In the genomic region with DNA sequence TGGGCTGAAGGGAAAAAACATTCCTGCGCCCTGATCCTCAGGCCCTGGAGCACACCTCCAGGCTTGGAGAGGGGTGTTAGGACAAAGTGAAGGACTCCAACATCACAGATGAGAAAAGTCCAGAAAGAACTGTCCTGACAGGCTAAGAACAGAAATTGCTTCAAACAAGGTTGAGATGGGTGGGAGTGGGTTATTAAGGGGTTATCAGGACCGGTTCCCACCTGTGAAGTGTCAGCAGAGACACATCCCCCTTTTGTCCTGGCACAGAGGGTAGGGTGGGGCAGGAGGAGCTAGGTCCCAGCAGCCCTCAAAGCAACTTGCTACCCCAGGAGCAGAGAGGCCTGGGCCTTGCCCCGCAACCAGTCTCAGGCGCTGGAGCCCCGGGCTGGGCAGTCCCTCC, we compare ENCODE assay signal across 16 cellular contexts. TPM values are rescaled to one million over a fixed set of nuclear protein-coding genes. Genes with fewer than 3 reads are reported as not detected.
DNase-seq lines count a peak whose midpoint lies in the region; ATAC-seq and TF ChIP-seq lines count a peak whose summit lies in the region.
"Had no signal": no experiment of that assay in that cellular context is flagged by ENCODE, and none has a peak within 500 bp of the region (broad histone marks: within the 10 kb centered on the region; RNA-seq: fewer than 3 reads in every experiment).

No MANE protein-coding gene starts in this region.

- H3K27me3 ChIP-seq in neural progenitor cell (no peaks in the 10 kb centered on the region), suprapubic skin (no peaks in the 10 kb centered on the region)
- H3K27me3 ChIP-seq: BLaER1 had no signal

- no peaks in the 10 kb centered on the region for H3K36me3 ChIP-seq in neural progenitor cell
- no peaks in the 10 kb centered on the region for H3K36me3 ChIP-seq in suprapubic skin
- H3K36me3 ChIP-seq: BLaER1 had no signal

- 56% methylated on average over 4 of the region's 5 CpGs for WGBS in suprapubic skin

- H2AFZ ChIP-seq in neural progenitor cell (replicated peaks), result no peak overlapping the region
- H2AFZ ChIP-seq: GM23248 had no signal

- H3K27ac Mint-ChIP-seq in neural progenitor cell, result peak overlapping the region; percentile 94
- H3K27ac Mint-ChIP-seq: CD4-positive, CD25-positive, alpha-beta regulatory T cell had no signal

- no peaks in the 10 kb centered on the region for H3K9me3 ChIP-seq in neural progenitor cell (ENCODE audit: low read depth)
- no peaks in the 10 kb centered on the region for H3K9me3 ChIP-seq in suprapubic skin
- H3K9me3 ChIP-seq: BLaER1 had no signal

- peaks cover 5% of the 10 kb centered on the region for H3K4me1 ChIP-seq in neural progenitor cell
- no peaks in the 10 kb centered on the region for H3K4me1 ChIP-seq in suprapubic skin

- H3K4me1 Mint-ChIP-seq in neural progenitor cell, result peaks cover 30% of the 10 kb centered on the region

- no peaks in the 10 kb centered on the region for H3K36me3 Mint-ChIP-seq in neural progenitor cell
- H3K36me3 Mint-ChIP-seq: CD4-positive, CD25-positive, alpha-beta regulatory T cell; IgD-negative memory B cell had no signal

- in situ Hi-C loops in KBM-7 (cut with MboI; ENCODE audit: low pct_unique_long_range_greater_than_20kb, low sequenced_read_pairs), result no loop called here

- H3K79me2 ChIP-seq in neural progenitor cell (ENCODE audit: low read depth), result no peaks in the 10 kb centered on the region

- TF ChIP-seq EP300 in suprapubic skin (IDR thresholded peaks at IDR 0.05), result no peak

- no peak for TF ChIP-seq POLR2A in suprapubic skin (IDR thresholded peaks at IDR 0.05)

- H4K20me1 ChIP-seq in neural progenitor cell (ENCODE audit: low read depth), result no peaks in the 10 kb centered on the region
- H4K20me1 ChIP-seq: BLaER1 had no signal

- ATAC-seq in GM19467 (IDR thresholded peaks at IDR 0.05; ENCODE audit: unreplicated experiment), result no peak

- no peak overlapping the region for H3K9ac ChIP-seq in neural progenitor cell
- H3K9ac ChIP-seq: BLaER1, GM23248 had no signal

- no peaks in the 10 kb centered on the region for H3K9me3 Mint-ChIP-seq in neural progenitor cell
- H3K9me3 Mint-ChIP-seq: CD4-positive, CD25-positive, alpha-beta regulatory T cell had no signal

- TF ChIP-seq CTCF in LNCaP clone FGC (IDR thresholded peaks at IDR 0.05; ENCODE audit: control insufficient read depth, extremely low read depth, insufficient read depth) (no peak), VCaP (conservative IDR thresholded peaks at IDR 0.05) (no peak), neural progenitor cell (IDR thresholded peaks at IDR 0.05) (no peak), suprapubic skin (IDR thresholded peaks at IDR 0.05) (no peak)

- no peak overlapping the region for H3K4me3 Mint-ChIP-seq in neural progenitor cell
- H3K4me3 Mint-ChIP-seq: CD4-positive, CD25-positive, alpha-beta regulatory T cell; IgD-negative memory B cell had no signal

- peak overlapping the region; percentile 79 for H3K4me3 ChIP-seq in LNCaP clone FGC (ENCODE audit: low read depth, low read length)
- H3K4me3 ChIP-seq in neural progenitor cell, result no peak overlapping the region
- no peak overlapping the region for H3K4me3 ChIP-seq in suprapubic skin
- H3K4me3 ChIP-seq: BLaER1, GM23248 had no signal

- no peaks in the 10 kb centered on the region for H3F3A ChIP-seq in neural progenitor cell (ENCODE audit: low read depth)

- DNase-seq in LNCaP clone FGC (ENCODE audit: low read depth) (no peak), neural progenitor cell (ENCODE audit: low spot score) (no peak), suprapubic skin (ENCODE audit: low spot score in 2 of 2) (no peak), KBM-7 (no peak)
- DNase-seq in activated CD4-positive, alpha-beta T cell treated with anti-CD3 and anti-CD28 coated beads for 48 hours, result no peak
- no peak for DNase-seq in stimulated activated CD4-positive, alpha-beta T cell treated with anti-CD3 and anti-CD28 coated beads, Interleukin-2, amount 100 ng/mL, for 24 hours
- DNase-seq: AML-193; CD4-positive, CD25-positive, alpha-beta regulatory T cell; DMS53; GF-D8; GM23248; H7 had no signal

- no peak overlapping the region for H3K4me2 ChIP-seq in neural progenitor cell
- H3K4me2 ChIP-seq: BLaER1 had no signal

- H3K27ac ChIP-seq in VCaP (peak overlapping the region; percentile 100), neural progenitor cell (no peak overlapping the region), suprapubic skin (peak overlapping the region; percentile 43)
- H3K27ac ChIP-seq: BLaER1, GM23248 had no signal

- peaks cover 4% of the 10 kb centered on the region for H3K27me3 Mint-ChIP-seq in neural progenitor cell (ENCODE audit: insufficient read depth, low read depth)

RNA-seq across cellular contexts. Expression of gene SPDEF, which starts 3.5 kb away (rescaled TPM):
- 0.50 TPM in 1 of 2 replicates, not detected in the other for total RNA-seq in neural progenitor cell (ENCODE audit: low replicate concordance)
- total RNA-seq in suprapubic skin, result 10 to 100 TPM; 25.0 to 45.9 (median 32.3) TPM
- total RNA-seq: GM23248 had no signal

Comparison
In these comparisons a context has a peak if more than half of its experiments do, and no peak if none do; other contexts are left out.
1. RNA of gene SPDEF, which starts 3.5 kb away (total RNA-seq): 25.0 to 45.9 TPM in suprapubic skin; 0.50 TPM in neural progenitor cell; every median in the first group is over 10 times any median in the second.